ENCODE assay signal across 1 cellular context in the genomic region with DNA sequence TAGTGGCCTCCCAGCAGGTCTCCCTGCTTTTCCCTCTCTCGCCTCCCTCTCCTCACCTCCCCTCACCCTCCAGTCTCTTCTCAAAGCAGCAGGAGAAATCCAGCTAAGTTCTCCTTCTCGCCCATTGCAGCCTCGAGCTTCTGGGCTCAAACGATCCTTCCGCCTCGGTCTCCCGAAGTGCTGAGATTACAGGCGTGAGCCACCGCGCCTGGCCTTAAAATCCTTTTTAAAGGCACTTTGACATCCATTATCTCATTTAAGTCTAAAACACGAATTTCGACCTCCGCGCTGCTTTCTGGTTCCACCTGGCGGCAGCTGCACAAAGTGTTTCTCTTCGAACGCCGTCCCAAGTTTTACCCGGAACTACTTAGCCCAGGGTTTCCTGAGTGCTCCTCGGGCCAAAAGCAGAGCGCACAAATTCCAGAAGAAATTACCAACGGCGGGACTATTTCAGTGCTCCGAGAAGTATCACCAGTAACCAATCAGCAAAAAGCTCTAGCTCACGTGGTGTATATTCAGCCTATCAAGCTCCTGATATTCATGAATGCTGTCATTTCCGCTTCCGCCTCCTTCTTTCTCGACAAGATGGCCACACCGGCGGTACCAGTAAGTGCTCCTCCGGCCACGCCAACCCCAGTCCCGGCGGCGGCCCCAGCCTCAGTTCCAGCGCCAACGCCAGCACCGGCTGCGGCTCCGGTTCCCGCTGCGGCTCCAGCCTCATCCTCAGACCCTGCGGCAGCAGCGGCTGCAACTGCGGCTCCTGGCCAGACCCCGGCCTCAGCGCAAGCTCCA.
A peak's percentile ranks its signal among the peaks of the same experiment; 100 is the strongest.
TF ChIP-seq lines count a peak whose summit lies in the region.

A gene with protein sequence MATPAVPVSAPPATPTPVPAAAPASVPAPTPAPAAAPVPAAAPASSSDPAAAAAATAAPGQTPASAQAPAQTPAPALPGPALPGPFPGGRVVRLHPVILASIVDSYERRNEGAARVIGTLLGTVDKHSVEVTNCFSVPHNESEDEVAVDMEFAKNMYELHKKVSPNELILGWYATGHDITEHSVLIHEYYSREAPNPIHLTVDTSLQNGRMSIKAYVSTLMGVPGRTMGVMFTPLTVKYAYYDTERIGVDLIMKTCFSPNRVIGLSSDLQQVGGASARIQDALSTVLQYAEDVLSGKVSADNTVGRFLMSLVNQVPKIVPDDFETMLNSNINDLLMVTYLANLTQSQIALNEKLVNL (plus strand): TSS at position 570 of the 792 bp plus-strand sequence. CDS start 16 bp downstream, at position 586.

TF ChIP-seq in HepG2, 621 proteins besides CTCF, POLR2A, EP300 and RAD21 (continued from another document):
- TF ChIP-seq CREM (IDR thresholded peaks at IDR 0.05) (peak; percentile 92), CREM (CRISPR knock-in tag; IDR thresholded peaks at IDR 0.05) (no peak), THYN1 (CRISPR knock-in tag; IDR thresholded peaks at IDR 0.05; ENCODE audit: borderline replicate concordance, low read depth) (no peak), AKAP8 (CRISPR knock-in tag; IDR thresholded peaks at IDR 0.05) (no peak), RFXANK (CRISPR knock-in tag; IDR thresholded peaks at IDR 0.05) (peak; percentile 37; the same call in 1 of the 2 replicates), ZNF326 (CRISPR knock-in tag; IDR thresholded peaks at IDR 0.05; ENCODE audit: borderline replicate concordance) (no peak), ZNF781 (CRISPR knock-in tag; IDR thresholded peaks at IDR 0.05; ENCODE audit: borderline replicate concordance, not compliant biosample characterization) (peak; percentile 57), ZNF563 (CRISPR knock-in tag; IDR thresholded peaks at IDR 0.05) (no peak), ZNF501 (CRISPR knock-in tag; IDR thresholded peaks at IDR 0.05) (peak; percentile 95), HNRNPH1 (optimal IDR thresholded peaks at IDR 0.05; ENCODE audit: low read depth, low read length) (no peak), PHF8 (CRISPR knock-in tag; IDR thresholded peaks at IDR 0.05) (peak; percentile 84), NONO (IDR thresholded peaks at IDR 0.05) (no peak), NONO (CRISPR knock-in tag; conservative IDR thresholded peaks at IDR 0.05) (peak; percentile 77), FOXM1 (CRISPR knock-in tag; IDR thresholded peaks at IDR 0.05) (0 out of 2 replicates have a peak, but pooled peaks have one; percentile 77), ZSCAN20 (CRISPR knock-in tag; IDR thresholded peaks at IDR 0.05; ENCODE audit: borderline replicate concordance) (0 out of 2 replicates have a peak, but pooled peaks have one; percentile 48), ELF4 (CRISPR knock-in tag; IDR thresholded peaks at IDR 0.05; ENCODE audit: borderline replicate concordance) (peak; percentile 55; the same call in 1 of the 2 replicates), LCORL (IDR thresholded peaks at IDR 0.05) (no peak), LCORL (CRISPR knock-in tag; IDR thresholded peaks at IDR 0.05) (peak; percentile 61; the same call in 1 of the 2 replicates), KLF9 (CRISPR knock-in tag; IDR thresholded peaks at IDR 0.05; ENCODE audit: low read depth) (no peak), ZNF766 (CRISPR knock-in tag; IDR thresholded peaks at IDR 0.05; ENCODE audit: borderline replicate concordance) (peak; percentile 66; the same call in 1 of the 2 replicates), ONECUT2 (CRISPR knock-in tag; IDR thresholded peaks at IDR 0.05) (peak; percentile 36; the same call in 1 of the 2 replicates), ZNF274 (CRISPR knock-in tag; IDR thresholded peaks at IDR 0.05) (no peak), ZMYM3 (CRISPR knock-in tag; IDR thresholded peaks at IDR 0.05) (peak; percentile 75; the same call in 1 of the 2 replicates), HCFC1 (IDR thresholded peaks at IDR 0.05; ENCODE audit: low read depth, low read length) (peak; percentile 68), NFIC (IDR thresholded peaks at IDR 0.05; ENCODE audit: low read length) (0 out of 2 replicates have a peak, but pooled peaks have one; percentile 30)
- TF ChIP-seq, protein P1, sequence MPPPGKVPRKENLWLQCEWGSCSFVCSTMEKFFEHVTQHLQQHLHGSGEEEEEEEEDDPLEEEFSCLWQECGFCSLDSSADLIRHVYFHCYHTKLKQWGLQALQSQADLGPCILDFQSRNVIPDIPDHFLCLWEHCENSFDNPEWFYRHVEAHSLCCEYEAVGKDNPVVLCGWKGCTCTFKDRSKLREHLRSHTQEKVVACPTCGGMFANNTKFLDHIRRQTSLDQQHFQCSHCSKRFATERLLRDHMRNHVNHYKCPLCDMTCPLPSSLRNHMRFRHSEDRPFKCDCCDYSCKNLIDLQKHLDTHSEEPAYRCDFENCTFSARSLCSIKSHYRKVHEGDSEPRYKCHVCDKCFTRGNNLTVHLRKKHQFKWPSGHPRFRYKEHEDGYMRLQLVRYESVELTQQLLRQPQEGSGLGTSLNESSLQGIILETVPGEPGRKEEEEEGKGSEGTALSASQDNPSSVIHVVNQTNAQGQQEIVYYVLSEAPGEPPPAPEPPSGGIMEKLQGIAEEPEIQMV (CRISPR knock-in tag; IDR thresholded peaks at IDR 0.05; ENCODE audit: low read depth) = peak; percentile 79; the same call in 1 of the 2 replicates
- TF ChIP-seq, protein P2, sequence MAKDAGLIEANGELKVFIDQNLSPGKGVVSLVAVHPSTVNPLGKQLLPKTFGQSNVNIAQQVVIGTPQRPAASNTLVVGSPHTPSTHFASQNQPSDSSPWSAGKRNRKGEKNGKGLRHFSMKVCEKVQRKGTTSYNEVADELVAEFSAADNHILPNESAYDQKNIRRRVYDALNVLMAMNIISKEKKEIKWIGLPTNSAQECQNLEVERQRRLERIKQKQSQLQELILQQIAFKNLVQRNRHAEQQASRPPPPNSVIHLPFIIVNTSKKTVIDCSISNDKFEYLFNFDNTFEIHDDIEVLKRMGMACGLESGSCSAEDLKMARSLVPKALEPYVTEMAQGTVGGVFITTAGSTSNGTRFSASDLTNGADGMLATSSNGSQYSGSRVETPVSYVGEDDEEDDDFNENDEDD (CRISPR knock-in tag; IDR thresholded peaks at IDR 0.05; ENCODE audit: borderline replicate concordance) = peak; percentile 96; the same call in 1 of the 2 replicates
